In the genomic region with DNA sequence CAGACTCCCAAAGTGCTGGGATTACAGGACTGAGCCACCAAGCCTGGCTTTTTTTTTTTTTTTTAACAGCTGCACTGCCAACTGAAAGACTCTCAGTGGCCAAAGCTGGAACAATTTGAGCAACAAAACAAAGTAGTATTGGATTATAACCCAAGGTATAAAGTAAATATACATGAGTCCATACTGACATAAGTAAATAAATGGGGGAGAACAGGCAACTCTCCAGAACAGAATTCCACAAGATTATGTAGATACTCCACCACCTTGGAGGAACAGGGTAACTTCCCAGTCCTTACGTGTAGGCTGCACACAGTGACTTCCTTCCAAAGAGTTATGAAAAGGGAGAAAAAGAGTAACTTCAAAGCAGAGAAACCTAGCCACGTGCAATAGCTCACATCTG, we compare ENCODE assay signal across 23 cellular contexts. TPM values are rescaled to one million over a fixed set of nuclear protein-coding genes. Genes with fewer than 3 reads are reported as not detected.
DNase-seq lines count a peak whose midpoint lies in the region; ATAC-seq, FAIRE-seq and TF ChIP-seq lines count a peak whose summit lies in the region.
"Had no signal": no experiment of that assay in that cellular context is flagged by ENCODE, and none has a peak within 500 bp of the region (broad histone marks: within the 10 kb centered on the region; RNA-seq: fewer than 3 reads in every experiment).

No MANE protein-coding gene starts in this region.

- no peak overlapping the region for H3K4me3 Mint-ChIP-seq in Calu3 (ENCODE audit: low read depth, unreplicated experiment)
- H3K4me3 Mint-ChIP-seq: B cell, HFFc6 had no signal

- no peaks in the 10 kb centered on the region for H3K9me3 ChIP-seq in pancreas
- H3K9me3 ChIP-seq: BLaER1 treated with 17β-estradiol and CSF1 and Interleukin-3, amounts not matched to agents 10 nM and 100 nM; Caco-2; HAP-1 had no signal

- no peak; the same call in 1 of the 2 replicates for TF ChIP-seq CTCF in C4-2B (conservative IDR thresholded peaks at IDR 0.05)
- no peak for TF ChIP-seq CTCF in pancreas (IDR thresholded peaks at IDR 0.05)
- TF ChIP-seq CTCF in Calu3 (IDR thresholded peaks at IDR 0.05; ENCODE audit: unreplicated experiment): no peak

- ATAC-seq in left lobe of liver (peak; percentile 10), pancreas (peak; percentile 22 to 48 (median 30)), GM19351 (IDR thresholded peaks at IDR 0.05; ENCODE audit: unreplicated experiment) (no peak), GM19467 (IDR thresholded peaks at IDR 0.05; ENCODE audit: unreplicated experiment) (no peak)

- no peak for FAIRE-seq in pancreas (lab: Jason Lieb, UNC)
- FAIRE-seq: GM12892, GM18507, HTR-8/SVneo had no signal

- no peaks in the 10 kb centered on the region for H3K27me3 ChIP-seq in pancreas
- H3K27me3 ChIP-seq: BLaER1 treated with 17β-estradiol and CSF1 and Interleukin-3, amounts not matched to agents 10 nM and 100 nM had no signal

- peaks cover 74% of the 10 kb centered on the region for H3K4me1 Mint-ChIP-seq in Calu3 (ENCODE audit: low read depth, unreplicated experiment)

- DNase-seq in NCI-H69 (lab: John Stamatoyannopoulos, UW): peak; percentile 2
- DNase-seq in left lobe of liver (ENCODE audit: low spot score): no peak
- no peak for DNase-seq in pancreas
- DNase-seq in Calu3: no peak
- no peak for DNase-seq in NCI-H2171 (lab: John Stamatoyannopoulos, UW)
- DNase-seq: Caco-2; CD4-positive, CD25-positive, alpha-beta regulatory T cell; DMS153; DMS79; GDM1; GM23248; HFFc6; KG1 had no signal

- H3K27me3 Mint-ChIP-seq in Calu3 (ENCODE audit: unreplicated experiment): no peaks in the 10 kb centered on the region
- H3K27me3 Mint-ChIP-seq: B cell; CD4-positive, CD25-positive, alpha-beta regulatory T cell had no signal

- H3K36me3 ChIP-seq in pancreas: no peaks in the 10 kb centered on the region
- H3K36me3 ChIP-seq: HAP-1 had no signal

- no peaks in the 10 kb centered on the region for H3K9me3 Mint-ChIP-seq in Calu3 (ENCODE audit: low read depth, unreplicated experiment)
- H3K9me3 Mint-ChIP-seq: CD4-positive, CD25-positive, alpha-beta regulatory T cell; HFFc6 had no signal

- BruUV-seq in Calu3 (replicated peaks; lab: Mats Ljungman, UMichigan): no TSS peak

- CTCF ChIA-PET in Calu3 (lab: Charles Lee): interaction anchor here (0.6 to 0.8 kb wide), 2 partner anchors 12 to 89 kb away, joined by 3 to 4 read pairs; no protein-coding TSS in a partner anchor

- peak overlapping the region; percentile 95 for H3K27ac ChIP-seq in C4-2B
- no peak overlapping the region for H3K27ac ChIP-seq in pancreas
- H3K27ac ChIP-seq: BLaER1 treated with 17β-estradiol and CSF1 and Interleukin-3, amounts not matched to agents 10 nM and 100 nM; GM23248; HL-60 had no signal

- 50 to 53% methylated on average over 2 of the region's 2 CpGs for WGBS in pancreas, 2 donors

- peaks cover 11% of the 10 kb centered on the region for H3K36me3 Mint-ChIP-seq in Calu3 (ENCODE audit: insufficient read depth, unreplicated experiment)

- no peak overlapping the region for H3K27ac Mint-ChIP-seq in Calu3 (ENCODE audit: unreplicated experiment)
- H3K27ac Mint-ChIP-seq: B cell had no signal

- H3K4me1 ChIP-seq in pancreas: peaks cover 0 to 27% (median 21%) of the 10 kb centered on the region in 3 donors
- H3K4me1 ChIP-seq: HAP-1 had no signal

- intact Hi-C loops in pancreas (cut with DNase I): no loop called here
- intact Hi-C loops in Calu3 (cut with micrococcal nuclease; ENCODE audit: unreplicated experiment): no loop called here

- H3K4me3 ChIP-seq in pancreas: no peak overlapping the region
- H3K4me3 ChIP-seq: BLaER1 treated with 17β-estradiol and CSF1 and Interleukin-3, amounts not matched to agents 10 nM and 100 nM; GM23248; HAP-1 had no signal

RNA-seq across cellular contexts. Expression of a gene that starts 15.7 kb away (rescaled TPM):
- total RNA-seq in left lobe of liver (36.8 TPM), pancreas (10 to 100 TPM; 13.3 to 24.4 (median 21.7) TPM), Calu3 (2022) (111 and 123 TPM in 2 replicates)
- 10 to 100 TPM; 32.2 to 58.1 TPM for polyA plus RNA-seq in pancreas

RNA-seq across cellular contexts. Expression of a gene that starts 16.0 kb away (rescaled TPM):
- 7.6 TPM for total RNA-seq in left lobe of liver
- 1 to 10 TPM; 2.0 to 4.1 (median 3.5) TPM for total RNA-seq in pancreas
- polyA plus RNA-seq in pancreas: 1 to 10 TPM; 1.4 to 1.5 TPM
- 72.2 and 81.5 TPM in 2 replicates for total RNA-seq in Calu3 (2022)

RNA-seq across cellular contexts. Expression of a gene that starts 44.7 kb away (rescaled TPM):
- total RNA-seq in left lobe of liver (13.7 TPM), pancreas (10 to 100 TPM; 10.4 to 18.8 (median 14.8) TPM), Calu3 (2022) (61.3 and 64.3 TPM in 2 replicates)
- polyA plus RNA-seq in pancreas: 10 to 100 TPM in 1 of 2 donors, 1 to 10 TPM in 1; 6.3 to 10.7 TPM

Comparison
In these comparisons a context has a peak if more than half of its experiments do, and no peak if none do; other contexts are left out.
1. ATAC-seq: peak in left lobe of liver (single experiment) and pancreas (4 of 4); none in GM19351 (single experiment) and GM19467 (single experiment).